ENCODE assay signal across 8 cellular contexts in the genomic region with DNA sequence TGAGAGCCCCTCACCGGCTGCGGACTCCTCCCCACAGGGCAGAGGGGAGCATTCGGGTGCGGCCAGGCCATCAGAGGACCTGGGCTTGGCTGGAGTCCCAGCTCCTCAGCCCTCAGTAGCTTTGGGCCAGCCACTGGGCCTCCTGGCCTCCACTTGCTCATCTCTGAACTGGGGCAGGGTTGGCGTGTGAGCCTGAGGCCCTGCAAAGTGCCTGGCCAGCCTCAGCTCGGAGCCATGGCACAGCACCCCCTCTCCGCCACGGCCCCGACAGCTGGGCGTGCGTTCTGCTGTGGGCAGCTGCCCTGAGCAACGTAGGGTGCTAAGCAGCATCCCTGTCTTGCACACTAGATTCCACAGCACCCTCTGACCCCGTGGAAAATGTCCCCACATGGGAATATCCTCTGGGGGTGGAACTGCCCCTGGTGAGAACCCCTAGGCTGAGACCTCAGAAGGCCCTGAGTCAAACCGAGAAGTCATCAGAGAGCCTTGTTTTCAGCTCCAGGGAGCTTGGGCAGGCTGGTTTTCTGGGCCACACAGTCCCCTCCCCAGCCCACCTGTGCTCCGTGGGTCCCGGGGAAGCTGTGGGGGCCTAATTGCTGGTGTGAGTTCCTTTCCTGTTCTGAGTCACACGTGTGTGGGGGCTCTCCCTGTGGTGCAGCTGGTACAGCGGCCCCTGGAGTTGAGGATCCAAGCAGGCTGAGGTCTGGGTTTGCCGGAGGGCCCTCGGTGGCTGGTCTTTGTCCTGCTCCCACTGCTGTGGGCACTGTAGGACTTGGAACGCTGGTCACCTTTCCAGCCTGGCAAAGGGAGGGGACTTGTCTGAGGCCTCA. TPM values are rescaled to one million over a fixed set of nuclear protein-coding genes. Genes with fewer than 3 reads are reported as not detected.
DNase-seq lines count a peak whose midpoint lies in the region; TF ChIP-seq lines count a peak whose summit lies in the region.

No MANE protein-coding gene starts in this region.

- H3K14ac ChIP-seq in H9 (ENCODE audit: insufficient read depth, low read length) = no peak overlapping the region; the same call in 1 of the 2 replicates

- no peak overlapping the region for H3K4ac ChIP-seq in H9 (ENCODE audit: low read depth, low read length)

- no peak for TF ChIP-seq POLR2A in spleen (IDR thresholded peaks at IDR 0.05)

- H3K27ac ChIP-seq in H9 (ENCODE audit: insufficient read length, low read depth, low read length) = no peak overlapping the region
- H3K27ac ChIP-seq in spleen = peak overlapping the region in 7 of 8 donors; percentile 11 to 89 (median 81)
- H3K27ac ChIP-seq in colonic mucosa = no peak overlapping the region

- H3K18ac ChIP-seq in H9 (ENCODE audit: insufficient read length, low read depth, low read length) = no peak overlapping the region

- no peak overlapping the region for H2BK120ac ChIP-seq in H9 (ENCODE audit: low read depth, low read length, poor library complexity, severe bottlenecking)

- H3K4me1 ChIP-seq in H9 (ENCODE audit: insufficient read depth, low read length) = no peaks in the 10 kb centered on the region
- H3K4me1 ChIP-seq in spleen = peaks cover 7 to 82% (median 39%) of the 10 kb centered on the region in 6 donors
- H3K4me1 ChIP-seq in colonic mucosa = no peaks in the 10 kb centered on the region

- intact Hi-C loops in spleen (cut with DNase I; ENCODE audit: low total_unique reads) (no loop called here), colonic mucosa (cut with DNase I) (no loop called here)

- peak; percentile 13 to 21 for DNase-seq in activated CD4-positive, alpha-beta T cell treated with anti-CD3 and anti-CD28 coated beads, Interleukin-2, amount 50 U/mL, for 48 hours
- no peak for DNase-seq in activated CD4-positive, alpha-beta T cell treated with anti-CD3 and anti-CD28 coated beads, Interleukin-2, amount 50 U/mL, for 4 hours
- no peak for DNase-seq in H9
- DNase-seq in KG1 (lab: John Stamatoyannopoulos, UW) = peak; percentile 66
- DNase-seq in spleen = peak; percentile 76
- no peak for DNase-seq in OCI-M2 (lab: John Stamatoyannopoulos, UW; ENCODE audit: unreplicated experiment)
- DNase-seq in colonic mucosa = no peak
- DNase-seq in GDM1 (lab: John Stamatoyannopoulos, UW) = no peak

- no peaks in the 10 kb centered on the region; a peak in 1 of 5 replicates for H3K9me3 Mint-ChIP-seq in H9

- peaks cover 15% of the 10 kb centered on the region for H3K27me3 Mint-ChIP-seq in H9 (ENCODE audit: low read depth)

- WGBS in H9 (ENCODE audit: extremely low coverage, insufficient read length, low lambda C conversion rate) = no CpG with 5 or more reads among the region's 21 CpGs
- WGBS in spleen, 5 donors = 48 to 68% (median 51%) methylated on average over 4 to 21 of the region's 21 CpGs

- no peak overlapping the region; a peak in 1 of 5 replicates for H3K4me3 Mint-ChIP-seq in H9

- H2BK15ac ChIP-seq in H9 (ENCODE audit: low read depth, low read length) = no peak overlapping the region

- H4K5ac ChIP-seq in H9 (ENCODE audit: insufficient read length, low read depth, low read length) = no peak overlapping the region

- peaks cover 0 to 8% (median 0%) of the 10 kb centered on the region in 3 experiments; a peak in 2 of 7 replicates for H3K36me3 Mint-ChIP-seq in H9 (ENCODE audit: insufficient read depth in 1 of 3, low read depth in 3 of 3)

- no peaks in the 10 kb centered on the region for H4K20me1 ChIP-seq in H9 (ENCODE audit: control insufficient read depth, insufficient read depth, insufficient read length)

- peaks cover 32 to 57% of the 10 kb centered on the region in 2 experiments for H3K4me1 Mint-ChIP-seq in H9

- TF ChIP-seq CTCF in H9 (conservative IDR thresholded peaks at IDR 0.05) = no peak
- no peak for TF ChIP-seq CTCF in spleen (IDR thresholded peaks at IDR 0.05 in 8 of 11, conservative IDR thresholded peaks at IDR 0.05 in 3 of 11)
- no peak for TF ChIP-seq CTCF in colonic mucosa (IDR thresholded peaks at IDR 0.05)

- H2AFZ ChIP-seq in H9 (ENCODE audit: low read length) = no peak overlapping the region

- no peaks in the 10 kb centered on the region for H3K9me3 ChIP-seq in H9 (ENCODE audit: control insufficient read depth, low read depth, low read length)
- no peaks in the 10 kb centered on the region for H3K9me3 ChIP-seq in spleen
- no peaks in the 10 kb centered on the region for H3K9me3 ChIP-seq in colonic mucosa

- H3K27me3 ChIP-seq in H9 (ENCODE audit: insufficient read depth, low read length) = no peaks in the 10 kb centered on the region
- peaks cover 0 to 35% (median 0%) of the 10 kb centered on the region in 7 donors for H3K27me3 ChIP-seq in spleen (replicated peaks in 1 of 7)
- no peaks in the 10 kb centered on the region for H3K27me3 ChIP-seq in colonic mucosa

- H3K79me2 ChIP-seq in H9 (ENCODE audit: insufficient read depth, low read length) = no peaks in the 10 kb centered on the region

- no peak overlapping the region for H2BK5ac ChIP-seq in H9 (ENCODE audit: insufficient read length, low read length)

- no peaks in the 10 kb centered on the region for H3K79me1 ChIP-seq in H9 (ENCODE audit: insufficient read depth, low read depth, low read length, poor library complexity, severe bottlenecking)

- H3K56ac ChIP-seq in H9 (ENCODE audit: insufficient read length, low read depth, low read length) = no peak overlapping the region

- H3K4me2 ChIP-seq in H9 (ENCODE audit: insufficient read depth, insufficient read length, low read length) = no peak overlapping the region

- H3K23ac ChIP-seq in H9 (ENCODE audit: insufficient read length, low read depth, low read length) = no peak overlapping the region

- H3K27ac Mint-ChIP-seq in H9 = peak overlapping the region in 2 of 3 experiments; percentile 40 to 66; a peak in 2 of 7 replicates

- H4K8ac ChIP-seq in H9 (replicated peaks; ENCODE audit: insufficient read length, low read depth, low read length) = no peak overlapping the region

- no peaks in the 10 kb centered on the region for H3K36me3 ChIP-seq in spleen
- no peaks in the 10 kb centered on the region for H3K36me3 ChIP-seq in colonic mucosa

- H3K9ac ChIP-seq in H9 (ENCODE audit: extremely low read depth, insufficient read length, low read length) (no peak overlapping the region), colonic mucosa (ENCODE audit: low read depth in 2 of 2, low read length in 2 of 2) (no peak overlapping the region)

- no peak overlapping the region for H2BK12ac ChIP-seq in H9 (ENCODE audit: insufficient read length, low read depth, low read length)

- no peak overlapping the region for H2BK20ac ChIP-seq in H9 (ENCODE audit: low read depth, low read length, poor library complexity, severe bottlenecking)

- H3K4me3 ChIP-seq in spleen (peak overlapping the region in 1 of 8 donors; percentile 47), colonic mucosa (no peak overlapping the region)

- H3T11ph ChIP-seq in H9 (ENCODE audit: low read length) = no peak overlapping the region

- no peak overlapping the region for H4K91ac ChIP-seq in H9 (ENCODE audit: insufficient read length, low read depth, low read length)

- no peaks in the 10 kb centered on the region for H3K23me2 ChIP-seq in H9 (ENCODE audit: insufficient read length, low read depth, low read length, poor library complexity, severe bottlenecking)

- H2AK5ac ChIP-seq in H9 (ENCODE audit: insufficient read length, low read length) = no peak overlapping the region

RNA-seq across cellular contexts. Expression of a gene that starts 24.5 kb away (rescaled TPM):
- total RNA-seq in H9 (2021) = 4.7 and 4.9 TPM in 2 replicates
- total RNA-seq in spleen = 1 to 10 TPM in 5 of 7 donors, under 1 TPM in 2; 0.63 to 4.3 (median 1.6) TPM
- polyA plus RNA-seq in spleen = under 1 TPM; 0.11 to 0.48 (median 0.21) TPM
- under 1 TPM; 0.29 to 0.42 TPM for total RNA-seq in colonic mucosa

RNA-seq across cellular contexts. Expression of a gene that starts 26.9 kb away (rescaled TPM):
- total RNA-seq in H9 (2021) (28.4 and 33.8 TPM in 2 replicates), spleen (10 to 100 TPM; 21.0 to 28.0 (median 26.4) TPM), colonic mucosa (10 to 100 TPM; 19.9 to 24.2 TPM)
- polyA plus RNA-seq in spleen = 10 to 100 TPM; 20.1 to 28.3 (median 24.2) TPM

RNA-seq across cellular contexts. Expression of a gene that starts 52.0 kb away (rescaled TPM):
- total RNA-seq in H9 (2021) = 24.0 and 24.7 TPM in 2 replicates
- 10 to 100 TPM; 23.7 to 45.9 (median 32.5) TPM for total RNA-seq in spleen
- 10 to 100 TPM; 19.9 to 35.7 (median 20.9) TPM for polyA plus RNA-seq in spleen
- 10 to 100 TPM; 63.0 to 81.5 TPM for total RNA-seq in colonic mucosa

Comparison
In these comparisons a context has a peak if more than half of its experiments do, and no peak if none do; other contexts are left out.
1. DNase-seq: peak in activated CD4-positive, alpha-beta T cell treated with anti-CD3 and anti-CD28 coated beads, Interleukin-2, amount 50 U/mL, for 48 hours (2 of 2), KG1 (single experiment) and spleen (single experiment); none in activated CD4-positive, alpha-beta T cell treated with anti-CD3 and anti-CD28 coated beads, Interleukin-2, amount 50 U/mL, for 4 hours (0 of 2), H9 (single experiment), OCI-M2 (single experiment), colonic mucosa (single experiment) and GDM1 (single experiment).
2. H3K27ac ChIP-seq: peak in spleen (7 of 8); none in H9 (single experiment) and colonic mucosa (single experiment).